Comparison of ENCODE assay signal across 13 cellular contexts in genomic region chr7:142645777-142646176, GRCh38.
DNase-seq lines count a peak whose midpoint lies in the region; ATAC-seq and TF ChIP-seq lines count a peak whose summit lies in the region.
"Had no signal": no experiment of that assay in that cellular context is flagged by ENCODE, and none has a peak within 500 bp of the region (broad histone marks: within the 10 kb centered on the region; RNA-seq: fewer than 3 reads in every experiment).

No MANE protein-coding gene starts in this region.

- H4K12ac ChIP-seq in trophoblast cell (ENCODE audit: low read depth, low read length), result no peak overlapping the region

- no peak overlapping the region for H2BK5ac ChIP-seq in trophoblast cell (ENCODE audit: low read depth, low read length, poor library complexity)

- H2BK12ac ChIP-seq in trophoblast cell (ENCODE audit: low read length), result no peak overlapping the region

- no peaks in the 10 kb centered on the region for H3K36me3 Mint-ChIP-seq in activated CD4-positive, alpha-beta T cell treated with anti-CD3 and anti-CD28 coated beads, Interleukin-2, amount 10 ng/mL, durations not matched to agents 24 days and 14 days (ENCODE audit: low read depth)
- H3K36me3 Mint-ChIP-seq in activated CD8-positive, alpha-beta T cell treated with anti-CD3 and anti-CD28 coated beads, Interleukin-2, amount 10 ng/mL, durations not matched to agents 7 days and 5 days (ENCODE audit: low read depth), result no peaks in the 10 kb centered on the region

- H2AK5ac ChIP-seq in trophoblast cell (ENCODE audit: low read length), result no peak overlapping the region

- H3K27me3 ChIP-seq in trophoblast cell (ENCODE audit: insufficient read depth, low read length) (no peaks in the 10 kb centered on the region), gastroesophageal sphincter (peaks cover 43% of the 10 kb centered on the region)

- H3K9me3 Mint-ChIP-seq in activated CD4-positive, alpha-beta T cell treated with anti-CD3 and anti-CD28 coated beads, Interleukin-2, amount 10 ng/mL, durations not matched to agents 24 days and 14 days, result no peaks in the 10 kb centered on the region
- H3K9me3 Mint-ChIP-seq in activated CD8-positive, alpha-beta T cell treated with anti-CD3 and anti-CD28 coated beads, Interleukin-2, amount 10 ng/mL, durations not matched to agents 7 days and 5 days (ENCODE audit: insufficient read depth), result no peaks in the 10 kb centered on the region

- H3K4me3 Mint-ChIP-seq in activated CD4-positive, alpha-beta T cell treated with anti-CD3 and anti-CD28 coated beads, Interleukin-2, amount 10 ng/mL, durations not matched to agents 24 days and 14 days, result peak overlapping the region; percentile 59
- H3K4me3 Mint-ChIP-seq in activated CD8-positive, alpha-beta T cell treated with anti-CD3 and anti-CD28 coated beads, Interleukin-2, amount 10 ng/mL, durations not matched to agents 7 days and 5 days, result peak overlapping the region; percentile 54

- H3K36me3 ChIP-seq in trophoblast cell (ENCODE audit: control insufficient read depth in 1 of 2, insufficient read depth in 2 of 2, low read length in 2 of 2), result no peaks in the 10 kb centered on the region
- H3K36me3 ChIP-seq in gastroesophageal sphincter, result no peaks in the 10 kb centered on the region
- H3K36me3 ChIP-seq: brain microvascular endothelial cell, tibial artery had no signal

- H3K27ac ChIP-seq in trophoblast cell (ENCODE audit: low read depth, low read length), result no peak overlapping the region
- H3K27ac ChIP-seq in gastroesophageal sphincter, result no peak overlapping the region
- H3K27ac ChIP-seq: brain microvascular endothelial cell, tibial artery had no signal

- DNase-seq in activated CD4-positive, alpha-beta T cell treated with anti-CD3 and anti-CD28 coated beads, Interleukin-2, amount 10 ng/mL, durations not matched to agents 24 days and 14 days, result peak; percentile 58
- no peak for DNase-seq in activated CD4-positive, alpha-beta T cell treated with anti-CD3 and anti-CD28 coated beads for 4 hours
- DNase-seq in NAMALWA (ENCODE audit: low spot score), result peak; percentile 51
- DNase-seq in activated CD8-positive, alpha-beta T cell treated with anti-CD3 and anti-CD28 coated beads, Interleukin-2, amount 10 ng/mL, durations not matched to agents 7 days and 5 days, result no peak
- DNase-seq in trophoblast cell, result no peak
- no peak for DNase-seq in NCI-H2029 (lab: John Stamatoyannopoulos, UW)
- DNase-seq in NCI-H524 treated with DMSO at 0.1 percent for 48 hours (lab: John Stamatoyannopoulos, UW), result no peak
- DNase-seq: brain microvascular endothelial cell, DMS153, NCI-H774, SHP77 treated with DMSO at 0.1 percent for 48 hours, tibial artery had no signal

- CTCF ChIA-PET in activated CD8-positive, alpha-beta T cell treated with anti-CD3 and anti-CD28 coated beads, Interleukin-2, amount 10 ng/mL, durations not matched to agents 7 days and 5 days (lab: Charles Lee), result interaction anchor here (1.4 to 1.5 kb wide), 2 partner anchors 9 to 13 kb away, joined by 4 to 6 read pairs; no protein-coding TSS in a partner anchor

- no peak for TF ChIP-seq CTCF in gastroesophageal sphincter (IDR thresholded peaks at IDR 0.05)

- H3K4me3 ChIP-seq in trophoblast cell (ENCODE audit: low read depth, low read length) (no peak overlapping the region), gastroesophageal sphincter (no peak overlapping the region)
- H3K4me3 ChIP-seq: tibial artery had no signal

- no peak for TF ChIP-seq POLR2A in gastroesophageal sphincter (IDR thresholded peaks at IDR 0.05)

- TF ChIP-seq EP300 in gastroesophageal sphincter (IDR thresholded peaks at IDR 0.05), result no peak

- peaks cover 27% of the 10 kb centered on the region for H3K27me3 Mint-ChIP-seq in activated CD4-positive, alpha-beta T cell treated with anti-CD3 and anti-CD28 coated beads, Interleukin-2, amount 10 ng/mL, durations not matched to agents 24 days and 14 days
- H3K27me3 Mint-ChIP-seq in activated CD8-positive, alpha-beta T cell treated with anti-CD3 and anti-CD28 coated beads, Interleukin-2, amount 10 ng/mL, durations not matched to agents 7 days and 5 days (ENCODE audit: low read depth), result peaks cover 28% of the 10 kb centered on the region

- H3K79me1 ChIP-seq in trophoblast cell (ENCODE audit: low read length), result no peaks in the 10 kb centered on the region

- no peak overlapping the region for H3K18ac ChIP-seq in trophoblast cell (ENCODE audit: low read length)

- no peak overlapping the region for H3K4ac ChIP-seq in trophoblast cell (ENCODE audit: low read depth, low read length)

- H3K4me1 Mint-ChIP-seq in activated CD4-positive, alpha-beta T cell treated with anti-CD3 and anti-CD28 coated beads, Interleukin-2, amount 10 ng/mL, durations not matched to agents 24 days and 14 days, result peaks cover 4% of the 10 kb centered on the region
- H3K4me1 Mint-ChIP-seq in activated CD8-positive, alpha-beta T cell treated with anti-CD3 and anti-CD28 coated beads, Interleukin-2, amount 10 ng/mL, durations not matched to agents 7 days and 5 days (ENCODE audit: low read depth), result peaks cover 17% of the 10 kb centered on the region

- H2BK120ac ChIP-seq in trophoblast cell (ENCODE audit: insufficient read depth, low read length, poor library complexity), result no peak overlapping the region

- H3K4me2 ChIP-seq in trophoblast cell (ENCODE audit: low read length), result no peak overlapping the region

- POLR2A ChIA-PET in activated CD8-positive, alpha-beta T cell treated with anti-CD3 and anti-CD28 coated beads, Interleukin-2, amount 10 ng/mL, durations not matched to agents 7 days and 5 days (lab: Charles Lee), result interaction anchor here (1.0 kb wide), 1 partner anchor 9 kb away, joined by 3 read pairs; no protein-coding TSS in a partner anchor

- H3K79me2 ChIP-seq in trophoblast cell (ENCODE audit: control insufficient read depth, insufficient read depth, low read length, poor library complexity), result no peaks in the 10 kb centered on the region

- H2AFZ ChIP-seq in trophoblast cell (ENCODE audit: insufficient read depth, low read length, poor library complexity), result no peak overlapping the region

- H3K4me1 ChIP-seq in trophoblast cell (ENCODE audit: control insufficient read depth in 1 of 2, insufficient read depth in 2 of 2, low read length in 2 of 2) (no peaks in the 10 kb centered on the region), gastroesophageal sphincter (no peaks in the 10 kb centered on the region)
- H3K4me1 ChIP-seq: tibial artery had no signal

- H3K27ac Mint-ChIP-seq in activated CD4-positive, alpha-beta T cell treated with anti-CD3 and anti-CD28 coated beads, Interleukin-2, amount 10 ng/mL, durations not matched to agents 24 days and 14 days, result peak overlapping the region; percentile 45
- H3K27ac Mint-ChIP-seq in activated CD8-positive, alpha-beta T cell treated with anti-CD3 and anti-CD28 coated beads, Interleukin-2, amount 10 ng/mL, durations not matched to agents 7 days and 5 days, result peak overlapping the region; percentile 39

- H3K14ac ChIP-seq in trophoblast cell (ENCODE audit: low read length), result no peak overlapping the region

- intact Hi-C loops in activated CD4-positive, alpha-beta T cell treated with anti-CD3 and anti-CD28 coated beads, Interleukin-2, amount 10 ng/mL, durations not matched to agents 24 days and 14 days (cut with micrococcal nuclease), result no loop called here

- H4K8ac ChIP-seq in trophoblast cell (ENCODE audit: low read depth, low read length), result no peak overlapping the region

- ATAC-seq in activated CD8-positive, alpha-beta T cell treated with anti-CD3 and anti-CD28 coated beads, Interleukin-2, amount 10 ng/mL, durations not matched to agents 7 days and 5 days, result no peak
- no peak for ATAC-seq in gastroesophageal sphincter

- WGBS in trophoblast cell (ENCODE audit: extremely low coverage, insufficient coverage, insufficient read length), result no CpG with 5 or more reads among the region's 5 CpGs
- 38 to 61% methylated on average over 4 to 5 of the region's 5 CpGs for WGBS in gastroesophageal sphincter (ENCODE audit: low coverage in 1 of 2), 2 donors

- no peak overlapping the region for H3K9ac ChIP-seq in trophoblast cell (ENCODE audit: low read length)

- H4K91ac ChIP-seq in trophoblast cell (ENCODE audit: low read depth, low read length), result no peak overlapping the region

- H3K23ac ChIP-seq in trophoblast cell (ENCODE audit: low read length), result peak overlapping the region; percentile 25

- H3K9me3 ChIP-seq in trophoblast cell (ENCODE audit: insufficient read depth, low read depth, low read length) (no peaks in the 10 kb centered on the region), gastroesophageal sphincter (no peaks in the 10 kb centered on the region)
- H3K9me3 ChIP-seq: tibial artery had no signal

Comparison
In these comparisons a context has a peak if more than half of its experiments do, and no peak if none do; other contexts are left out.
1. DNase-seq: peak in activated CD4-positive, alpha-beta T cell treated with anti-CD3 and anti-CD28 coated beads, Interleukin-2, amount 10 ng/mL, durations not matched to agents 24 days and 14 days (single experiment) and NAMALWA (single experiment); none in activated CD4-positive, alpha-beta T cell treated with anti-CD3 and anti-CD28 coated beads for 4 hours (0 of 2), activated CD8-positive, alpha-beta T cell treated with anti-CD3 and anti-CD28 coated beads, Interleukin-2, amount 10 ng/mL, durations not matched to agents 7 days and 5 days (single experiment), trophoblast cell (0 of 2), NCI-H2029 (single experiment) and NCI-H524 treated with DMSO at 0.1 percent for 48 hours (single experiment).